ENCODE assay signal across 8 cellular contexts in genomic region chr1:211515090-211516023, GRCh38. TPM values are rescaled to one million over a fixed set of nuclear protein-coding genes. Genes with fewer than 3 reads are reported as not detected.
DNase-seq lines count a peak whose midpoint lies in the region; ATAC-seq and TF ChIP-seq lines count a peak whose summit lies in the region.

No MANE protein-coding gene starts in this region.

- H3K79me2 ChIP-seq in neural cell (replicated peaks; ENCODE audit: insufficient read depth, low read length): no peaks in the 10 kb centered on the region

- H3K9ac ChIP-seq in HUES48 (ENCODE audit: low read depth, low read length) (peak overlapping the region; percentile 34), neural cell (ENCODE audit: low read length) (no peak overlapping the region)

- H3K4me3 Mint-ChIP-seq in activated T-cell treated with anti-CD3 and anti-CD28 coated beads, Interleukin-2, amount 50 U/mL, for 72 hours: peak overlapping the region; percentile 69 to 73
- peak overlapping the region; percentile 66 for H3K4me3 Mint-ChIP-seq in stimulated activated naive CD8-positive, alpha-beta T cell treated with anti-CD3 and anti-CD28 coated beads, Interleukin-15, Interleukin-2, amounts not matched to agents 100 ng/mL and 50 ng/mL, for 24 hours

- peak; percentile 98 for TF ChIP-seq CTCF in Panc1 (IDR thresholded peaks at IDR 0.05)
- TF ChIP-seq CTCF in fibroblast of mammary gland (conservative IDR thresholded peaks at IDR 0.05; ENCODE audit: control insufficient read depth, insufficient read depth, low read depth, low read length): no peak
- peak; percentile 67 for TF ChIP-seq CTCF in neural cell (IDR thresholded peaks at IDR 0.05; ENCODE audit: poor library complexity, severe bottlenecking)

- no peak overlapping the region for H3K27ac Mint-ChIP-seq in activated T-cell treated with anti-CD3 and anti-CD28 coated beads, Interleukin-2, amount 50 U/mL, for 72 hours
- peak overlapping the region; percentile 58 for H3K27ac Mint-ChIP-seq in stimulated activated naive CD8-positive, alpha-beta T cell treated with anti-CD3 and anti-CD28 coated beads, Interleukin-15, Interleukin-2, amounts not matched to agents 100 ng/mL and 50 ng/mL, for 24 hours

- H2AFZ ChIP-seq in neural cell (ENCODE audit: low read depth, low read length): no peak overlapping the region

- TF ChIP-seq EP300 in neural cell (conservative IDR thresholded peaks at IDR 0.05; ENCODE audit: poor library complexity, severe bottlenecking): no peak

- in situ Hi-C loops in Panc1 (cut with HindIII; ENCODE audit: low pct_unique_long_range_greater_than_20kb, low sequenced_read_pairs): no loop called here

- no peak for TF ChIP-seq RAD21 in neural cell (conservative IDR thresholded peaks at IDR 0.05)

- H3K27me3 Mint-ChIP-seq in activated T-cell treated with anti-CD3 and anti-CD28 coated beads, Interleukin-2, amount 50 U/mL, for 72 hours (ENCODE audit: low read depth): no peaks in the 10 kb centered on the region
- H3K27me3 Mint-ChIP-seq in stimulated activated naive CD8-positive, alpha-beta T cell treated with anti-CD3 and anti-CD28 coated beads, Interleukin-15, Interleukin-2, amounts not matched to agents 100 ng/mL and 50 ng/mL, for 24 hours: peaks cover 6% of the 10 kb centered on the region

- BruUV-seq in Panc1 (replicated peaks; lab: Mats Ljungman, UMichigan): no TSS peak

- H4K20me1 ChIP-seq in neural cell (ENCODE audit: insufficient read depth): no peaks in the 10 kb centered on the region

- H3K4me1 Mint-ChIP-seq in activated T-cell treated with anti-CD3 and anti-CD28 coated beads, Interleukin-2, amount 50 U/mL, for 72 hours (ENCODE audit: low read depth): peaks cover 28% of the 10 kb centered on the region
- peaks cover 38% of the 10 kb centered on the region for H3K4me1 Mint-ChIP-seq in stimulated activated naive CD8-positive, alpha-beta T cell treated with anti-CD3 and anti-CD28 coated beads, Interleukin-15, Interleukin-2, amounts not matched to agents 100 ng/mL and 50 ng/mL, for 24 hours (ENCODE audit: low read depth)

- DNase-seq in DMS 273 (lab: John Stamatoyannopoulos, UW; ENCODE audit: unreplicated experiment): peak; percentile 92
- peak; percentile 52 for DNase-seq in Panc1 (ENCODE audit: low read depth, low spot score)
- DNase-seq in activated T-cell treated with anti-CD3 and anti-CD28 coated beads, Interleukin-2, amount 50 U/mL, for 72 hours: peak; percentile 84 to 92
- peak; percentile 53 for DNase-seq in fibroblast of mammary gland (ENCODE audit: low read depth)

- no peaks in the 10 kb centered on the region for H3K9me3 Mint-ChIP-seq in activated T-cell treated with anti-CD3 and anti-CD28 coated beads, Interleukin-2, amount 50 U/mL, for 72 hours
- no peaks in the 10 kb centered on the region for H3K9me3 Mint-ChIP-seq in stimulated activated naive CD8-positive, alpha-beta T cell treated with anti-CD3 and anti-CD28 coated beads, Interleukin-15, Interleukin-2, amounts not matched to agents 100 ng/mL and 50 ng/mL, for 24 hours

- H3K9me2 ChIP-seq in neural cell (ENCODE audit: insufficient read depth, low read length): no peaks in the 10 kb centered on the region

- H3K36me3 ChIP-seq in HUES48 (ENCODE audit: control insufficient read depth, insufficient read depth, low read length) (no peaks in the 10 kb centered on the region), Panc1 (ENCODE audit: control insufficient read depth, insufficient read depth, low read length) (no peaks in the 10 kb centered on the region), neural cell (ENCODE audit: insufficient read depth, low read length) (no peaks in the 10 kb centered on the region)

- CTCF ChIA-PET in Panc1 (lab: Charles Lee): interaction anchor here (0.5 to 1.4 kb wide), 7 partner anchors 18 to 194 kb away, joined by 3 to 6 read pairs (median 3); no protein-coding TSS in a partner anchor

- no peaks in the 10 kb centered on the region for H3K9me3 ChIP-seq in HUES48 (ENCODE audit: control insufficient read depth, insufficient read depth, low read length)
- no peaks in the 10 kb centered on the region for H3K9me3 ChIP-seq in Panc1 (ENCODE audit: control insufficient read depth, insufficient read depth, low read depth, low read length)
- no peaks in the 10 kb centered on the region for H3K9me3 ChIP-seq in neural cell (ENCODE audit: low read length)

- intact Hi-C loops in Panc1 (cut with micrococcal nuclease; ENCODE audit: unreplicated experiment): loop anchor here (2.0 kb wide), 1 partner anchor 45 kb away; no protein-coding TSS in a partner anchor

- no peaks in the 10 kb centered on the region for H3K36me3 Mint-ChIP-seq in activated T-cell treated with anti-CD3 and anti-CD28 coated beads, Interleukin-2, amount 50 U/mL, for 72 hours (ENCODE audit: insufficient read depth in 2 of 2)
- no peaks in the 10 kb centered on the region for H3K36me3 Mint-ChIP-seq in stimulated activated naive CD8-positive, alpha-beta T cell treated with anti-CD3 and anti-CD28 coated beads, Interleukin-15, Interleukin-2, amounts not matched to agents 100 ng/mL and 50 ng/mL, for 24 hours (ENCODE audit: low read depth)

- H3F3A ChIP-seq in neural cell (ENCODE audit: insufficient read depth, low read length, poor library complexity, severe bottlenecking): no peaks in the 10 kb centered on the region

- peaks cover 4% of the 10 kb centered on the region; the same call in 1 of the 2 replicates for H3K4me1 ChIP-seq in HUES48 (ENCODE audit: control insufficient read depth, insufficient read depth, low read length)
- peaks cover 22% of the 10 kb centered on the region for H3K4me1 ChIP-seq in Panc1 (ENCODE audit: control insufficient read depth, insufficient read depth, low read length)

- peaks cover 16% of the 10 kb centered on the region for H3K27me3 ChIP-seq in HUES48 (ENCODE audit: control insufficient read depth, insufficient read depth, low read length)
- no peaks in the 10 kb centered on the region for H3K27me3 ChIP-seq in Panc1 (ENCODE audit: control insufficient read depth, insufficient read depth, low read length)
- H3K27me3 ChIP-seq in neural cell (ENCODE audit: insufficient read depth, low read depth, low read length): peaks cover 4% of the 10 kb centered on the region

- POLR2A ChIA-PET in Panc1 (lab: Charles Lee): interaction anchor here (0.6 kb wide), 2 partner anchors 47 to 133 kb away, joined by 4 to 5 read pairs; no protein-coding TSS in a partner anchor

- H3K27ac ChIP-seq in HUES48 (ENCODE audit: low read depth, low read length): no peak overlapping the region
- peak overlapping the region; percentile 90 for H3K27ac ChIP-seq in Panc1 (ENCODE audit: low read length)
- no peak overlapping the region for H3K27ac ChIP-seq in neural cell (ENCODE audit: low read length)

- ATAC-seq in GM21447 (IDR thresholded peaks at IDR 0.05; ENCODE audit: unreplicated experiment) (peak; percentile 56), Panc1 (peak; percentile 86)
- ATAC-seq in activated T-cell treated with anti-CD3 and anti-CD28 coated beads, Interleukin-2, amount 50 U/mL, for 72 hours (replicated peaks in 1 of 2): peak; percentile 75 to 76

- no peak overlapping the region for H3K4me2 ChIP-seq in neural cell (ENCODE audit: low read length)

- H3K4me3 ChIP-seq in HUES48 (ENCODE audit: low read depth, low read length) (peak overlapping the region; percentile 52), Panc1 (ENCODE audit: low read depth in 2 of 2, low read length in 2 of 2) (peak overlapping the region; percentile 29 to 46), fibroblast of mammary gland (ENCODE audit: control insufficient read depth, low read depth, low read length) (peak overlapping the region; percentile 34), neural cell (ENCODE audit: low read length) (no peak overlapping the region)

TF ChIP-seq in neural cell, 6 proteins besides CTCF, POLR2A, EP300 and RAD21:
- TF ChIP-seq MXI1 (conservative IDR thresholded peaks at IDR 0.05; ENCODE audit: poor library complexity, severe bottlenecking): no peak
- peak; percentile 48 for TF ChIP-seq SMC3 (conservative IDR thresholded peaks at IDR 0.05; ENCODE audit: poor library complexity)
TF ChIP-seq in neural cell: peak in this region for 1.

RNA-seq across cellular contexts. Expression of gene RD3, which starts 23.4 kb away (rescaled TPM):
- not detected for total RNA-seq in Panc1 (2021; ENCODE audit: unreplicated experiment)
- not detected for polyA plus RNA-seq in Panc1 (2012; ENCODE audit: insufficient read length)
- not detected for total RNA-seq in activated T-cell treated with anti-CD3 and anti-CD28 coated beads, Interleukin-2, amount 50 U/mL, for 72 hours
- 0.11 and 1.0 TPM in 2 replicates for polyA plus RNA-seq in neural cell
- polyA minus RNA-seq in neural cell: 0.24 and 0.58 TPM in 2 replicates
